1 cellular context compared by ENCODE assay signal in the genomic region with DNA sequence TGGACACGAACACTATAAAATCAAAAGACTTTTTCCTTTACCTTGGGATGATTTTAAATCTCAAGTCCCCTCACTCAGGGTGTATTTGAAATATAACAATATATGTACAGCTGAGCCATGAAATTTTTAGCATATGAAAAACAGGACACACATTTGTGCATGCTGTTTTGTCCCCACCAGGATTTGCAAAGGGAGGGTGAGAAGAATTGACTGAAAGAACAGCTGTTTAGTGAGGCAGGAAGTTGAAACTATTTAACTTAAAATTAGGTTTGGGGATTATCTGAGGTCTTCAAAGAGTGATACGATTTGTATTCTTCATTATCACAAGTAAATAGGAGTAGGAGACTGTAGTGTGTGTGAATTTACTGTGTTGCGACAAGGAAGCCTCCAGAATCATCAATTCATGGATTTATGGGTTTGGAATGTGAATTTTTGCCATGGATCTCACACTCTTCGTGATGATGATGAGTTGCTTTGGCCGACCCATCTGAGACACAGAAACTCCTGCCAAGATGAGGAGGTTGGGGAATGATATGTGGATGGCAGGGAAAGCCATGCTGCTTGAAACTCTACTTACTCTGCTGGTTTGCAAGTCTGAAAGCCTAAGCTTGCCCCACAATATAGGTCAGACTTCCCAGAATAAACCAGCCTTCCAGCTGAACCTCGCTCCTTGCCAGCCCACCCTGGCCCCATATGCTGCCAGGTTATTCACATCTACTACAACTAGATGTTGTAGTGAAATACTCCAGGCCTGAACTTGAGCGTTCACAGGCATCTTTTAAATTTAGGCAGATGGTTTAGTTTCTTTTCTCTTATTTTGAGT.
TF ChIP-seq lines count a peak whose summit lies in the region.

No MANE protein-coding gene starts in this region.

TF ChIP-seq in GM23338, 12 proteins besides CTCF, POLR2A, EP300 and RAD21 (continued from another document):
- TF ChIP-seq, protein P1, sequence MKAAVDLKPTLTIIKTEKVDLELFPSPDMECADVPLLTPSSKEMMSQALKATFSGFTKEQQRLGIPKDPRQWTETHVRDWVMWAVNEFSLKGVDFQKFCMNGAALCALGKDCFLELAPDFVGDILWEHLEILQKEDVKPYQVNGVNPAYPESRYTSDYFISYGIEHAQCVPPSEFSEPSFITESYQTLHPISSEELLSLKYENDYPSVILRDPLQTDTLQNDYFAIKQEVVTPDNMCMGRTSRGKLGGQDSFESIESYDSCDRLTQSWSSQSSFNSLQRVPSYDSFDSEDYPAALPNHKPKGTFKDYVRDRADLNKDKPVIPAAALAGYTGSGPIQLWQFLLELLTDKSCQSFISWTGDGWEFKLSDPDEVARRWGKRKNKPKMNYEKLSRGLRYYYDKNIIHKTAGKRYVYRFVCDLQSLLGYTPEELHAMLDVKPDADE (IDR thresholded peaks at IDR 0.05), result no peak
